Comparison of ENCODE assay signal across 8 cellular contexts in genomic region chrX:107117993-107118321, GRCh38. TPM values are rescaled to one million over a fixed set of nuclear protein-coding genes. Genes with fewer than 3 reads are reported as not detected.
DNase-seq lines count a peak whose midpoint lies in the region; ATAC-seq and TF ChIP-seq lines count a peak whose summit lies in the region.

No MANE protein-coding gene starts in this region.

- no peak overlapping the region for H3K27ac Mint-ChIP-seq in neural crest cell (ENCODE audit: unreplicated experiment)

- H3K4me3 ChIP-seq in SJCRH30 = peak overlapping the region; percentile 81
- H3K4me3 ChIP-seq in fibroblast of lung (replicated peaks in 1 of 4; ENCODE audit: control extremely low read depth in 1 of 4, insufficient read depth in 1 of 4, low read depth in 3 of 4, low read length in 4 of 4) = peak overlapping the region; percentile 53 to 81 (median 70)

- peaks cover 7% of the 10 kb centered on the region for H3K79me2 ChIP-seq in fibroblast of lung (ENCODE audit: control insufficient read depth, insufficient read depth, low read length)

- no peak for TF ChIP-seq CTCF in fibroblast of lung (conservative IDR thresholded peaks at IDR 0.05 in 1 of 2, IDR thresholded peaks at IDR 0.05 in 1 of 2; ENCODE audit: low read depth in 1 of 2, low read length in 2 of 2)
- TF ChIP-seq CTCF in neural crest cell (conservative IDR thresholded peaks at IDR 0.05) = no peak

- no peaks in the 10 kb centered on the region for H4K20me1 ChIP-seq in fibroblast of lung (ENCODE audit: control insufficient read depth, extremely low read depth, insufficient read depth, low read length)

- H3K4me2 ChIP-seq in fibroblast of lung (ENCODE audit: extremely low read depth, insufficient read depth, low read length) = peak overlapping the region; percentile 58

- no peaks in the 10 kb centered on the region for H3K9me3 Mint-ChIP-seq in activated T-cell treated with anti-CD3 and anti-CD28 coated beads, Interleukin-2, amount 50 U/mL, for 4 hours
- H3K9me3 Mint-ChIP-seq in neural crest cell = peaks cover 2% of the 10 kb centered on the region

- H3K4me3 Mint-ChIP-seq in activated T-cell treated with anti-CD3 and anti-CD28 coated beads, Interleukin-2, amount 50 U/mL, for 4 hours = peak overlapping the region; percentile 99
- peak overlapping the region; percentile 100 for H3K4me3 Mint-ChIP-seq in neural crest cell

- H3K27me3 ChIP-seq in SJCRH30 (no peaks in the 10 kb centered on the region), fibroblast of lung (ENCODE audit: control insufficient read depth, insufficient read depth, low read length) (no peaks in the 10 kb centered on the region)

- peak overlapping the region; percentile 61 for H3K9ac ChIP-seq in fibroblast of lung (ENCODE audit: insufficient read depth, low read length)

- H2AFZ ChIP-seq in fibroblast of lung (ENCODE audit: low read length) = no peak overlapping the region

- H3K4me1 ChIP-seq in SJCRH30 (no peaks in the 10 kb centered on the region), fibroblast of lung (ENCODE audit: control insufficient read depth, extremely low read depth, insufficient read depth, low read length) (no peaks in the 10 kb centered on the region)

- H3K27ac ChIP-seq in SJCRH30 (peak overlapping the region; percentile 77), fibroblast of lung (ENCODE audit: insufficient read depth, low read length) (peak overlapping the region; percentile 34)

- H3K4me1 Mint-ChIP-seq in activated T-cell treated with anti-CD3 and anti-CD28 coated beads, Interleukin-2, amount 50 U/mL, for 4 hours (ENCODE audit: low read depth) = peaks cover 35% of the 10 kb centered on the region
- peaks cover 14% of the 10 kb centered on the region for H3K4me1 Mint-ChIP-seq in neural crest cell

- peaks cover 26% of the 10 kb centered on the region for H3K36me3 Mint-ChIP-seq in activated T-cell treated with anti-CD3 and anti-CD28 coated beads, Interleukin-2, amount 50 U/mL, for 4 hours (ENCODE audit: insufficient read depth)
- peaks cover 19% of the 10 kb centered on the region for H3K36me3 Mint-ChIP-seq in neural crest cell (ENCODE audit: low read depth)

- H3K9me3 ChIP-seq in SJCRH30 (replicated peaks) = no peaks in the 10 kb centered on the region
- no peaks in the 10 kb centered on the region for H3K9me3 ChIP-seq in fibroblast of lung (ENCODE audit: control insufficient read depth, insufficient read depth, low read depth, low read length)

- H3K36me3 ChIP-seq in SJCRH30 (peaks cover 10% of the 10 kb centered on the region), fibroblast of lung (ENCODE audit: control insufficient read depth, insufficient read depth, low read length) (no peaks in the 10 kb centered on the region)

- H3K27me3 Mint-ChIP-seq in activated T-cell treated with anti-CD3 and anti-CD28 coated beads, Interleukin-2, amount 50 U/mL, for 4 hours (ENCODE audit: low read depth) = no peaks in the 10 kb centered on the region
- no peaks in the 10 kb centered on the region for H3K27me3 Mint-ChIP-seq in neural crest cell (ENCODE audit: low read depth)

- DNase-seq in activated T-cell treated with anti-CD3 and anti-CD28 coated beads, Interleukin-2, amount 50 U/mL, for 4 hours = no peak
- no peak for DNase-seq in activated T-cell treated with anti-CD3 and anti-CD28 coated beads for 4 hours
- DNase-seq in SJCRH30 = peak in 1 of 2 experiments; percentile 20
- DNase-seq in fibroblast of lung (ENCODE audit: low read depth in 2 of 2) = peak; percentile 8 to 15
- no peak for DNase-seq in neural crest cell (ENCODE audit: low read depth, low spot score)
- no peak for DNase-seq in stimulated activated CD4-positive, alpha-beta T cell treated with anti-CD3 and anti-CD28 coated beads, Interleukin-12 subunit alpha, Interleukin-12 subunit beta, amount 100 ng/mL, for 4 hours
- DNase-seq in RKO (ENCODE audit: low spot score) = no peak

- ATAC-seq in activated T-cell treated with anti-CD3 and anti-CD28 coated beads, Interleukin-2, amount 50 U/mL, for 4 hours = no peak
- no peak for ATAC-seq in GM18517 (IDR thresholded peaks at IDR 0.05; ENCODE audit: unreplicated experiment)

RNA-seq across cellular contexts. Expression of gene RBM41, which starts 0.7 kb away (rescaled TPM):
- total RNA-seq in activated T-cell treated with anti-CD3 and anti-CD28 coated beads, Interleukin-2, amount 50 U/mL, for 4 hours = 10 to 100 TPM in 2 of 3 donors, 1 to 10 TPM in 1; 8.0 to 11.7 (median 10.6) TPM
- 7.9 and 10.8 TPM in 2 replicates for total RNA-seq in SJCRH30 (2014; rRNA removed; shearing (Covaris generic))
- total RNA-seq in fibroblast of lung (12.6 and 13.2 TPM in 2 replicates), neural crest cell (15.8 and 22.4 TPM in 2 replicates)
- polyA plus RNA-seq in fibroblast of lung = 6.8 and 9.1 TPM in 2 replicates
- 5.7 and 6.8 TPM in 2 replicates for polyA plus RNA-seq in fibroblast of lung (2012)
- polyA minus RNA-seq in fibroblast of lung (ENCODE audit: low replicate concordance) = 1.5 TPM in 1 of 2 replicates, not detected in the other

Comparison
In these comparisons a context has a peak if more than half of its experiments do, and no peak if none do; other contexts are left out.
1. DNase-seq: peak in fibroblast of lung (2 of 2); none in activated T-cell treated with anti-CD3 and anti-CD28 coated beads, Interleukin-2, amount 50 U/mL, for 4 hours (single experiment), activated T-cell treated with anti-CD3 and anti-CD28 coated beads for 4 hours (single experiment), neural crest cell (single experiment), stimulated activated CD4-positive, alpha-beta T cell treated with anti-CD3 and anti-CD28 coated beads, Interleukin-12 subunit alpha, Interleukin-12 subunit beta, amount 100 ng/mL, for 4 hours (single experiment) and RKO (single experiment).